ENCODE assay signal across 8 cellular contexts in genomic region chr4:26372525-26373172, GRCh38. TPM values are rescaled to one million over a fixed set of nuclear protein-coding genes. Genes with fewer than 3 reads are reported as not detected.
A peak's percentile ranks its signal among the peaks of the same experiment; 100 is the strongest.
DNase-seq lines count a peak whose midpoint lies in the region; ATAC-seq and TF ChIP-seq lines count a peak whose summit lies in the region.

No MANE protein-coding gene starts in this region.

- H3K27ac ChIP-seq in PC-3 (ENCODE audit: low read length) = peak overlapping the region; percentile 46
- H3K27ac ChIP-seq in transverse colon = no peak overlapping the region

- H3K4me2 ChIP-seq in PC-3 (ENCODE audit: low read length) = peak overlapping the region; percentile 44

- H3K9me2 ChIP-seq in PC-3 (replicated peaks; ENCODE audit: low read length) = no peaks in the 10 kb centered on the region

- TF ChIP-seq EP300 in transverse colon (IDR thresholded peaks at IDR 0.05; ENCODE audit: low read depth) = no peak

- POLR2A ChIA-PET in PC-3 (lab: Charles Lee; ENCODE audit: unreplicated experiment) = no interaction called here

- ATAC-seq in GM21367 (IDR thresholded peaks at IDR 0.05; ENCODE audit: unreplicated experiment) (peak; percentile 94), HG03575 (IDR thresholded peaks at IDR 0.05; ENCODE audit: extremely low read depth, insufficient number of reproducible peaks, low FRiP score, unreplicated experiment) (peak; percentile 85), PC-3 (peak; percentile 88), left lobe of liver (peak; percentile 93)

- peaks cover 42% of the 10 kb centered on the region for H3K4me1 ChIP-seq in PC-3 (ENCODE audit: insufficient read depth, low read length)
- H3K4me1 ChIP-seq in transverse colon = peaks cover 12 to 51% (median 19%) of the 10 kb centered on the region in 4 donors

- H3K4me3 ChIP-seq in PC-3 (ENCODE audit: low read length) (no peak overlapping the region), transverse colon (no peak overlapping the region)

- no peak overlapping the region for H3K4me3 Mint-ChIP-seq in activated naive CD4-positive, alpha-beta T cell treated with anti-CD3 and anti-CD28 coated beads, Interleukin-2, amount 10 ng/mL, durations not matched to agents 7 days and 5 days

- H2AFZ ChIP-seq in PC-3 (ENCODE audit: low read length) = no peak overlapping the region

- no peaks in the 10 kb centered on the region for H3F3A ChIP-seq in PC-3 (ENCODE audit: low read length, unreplicated experiment)

- H3K27me3 ChIP-seq in PC-3 (ENCODE audit: low read length) (no peaks in the 10 kb centered on the region), transverse colon (no peaks in the 10 kb centered on the region)

- no peaks in the 10 kb centered on the region; the same call in 1 of the 2 replicates for H3K36me3 ChIP-seq in PC-3 (ENCODE audit: low read depth, low read length)
- H3K36me3 ChIP-seq in transverse colon = no peaks in the 10 kb centered on the region

- in situ Hi-C loops in transverse colon (cut with MboI; ENCODE audit: low pct_ligation_motif_present in 1 of 4, low pct_unique_long_range_greater_than_20kb in 1 of 4, low sequenced_read_pairs in 3 of 4) = no loop called here

- 32 to 43% methylated on average over 2 to 5 of the region's 5 CpGs for WGBS in transverse colon (ENCODE audit: low coverage in 1 of 2), 2 donors

- peaks cover 32% of the 10 kb centered on the region for H3K4me1 Mint-ChIP-seq in activated naive CD4-positive, alpha-beta T cell treated with anti-CD3 and anti-CD28 coated beads, Interleukin-2, amount 10 ng/mL, durations not matched to agents 7 days and 5 days

- TF ChIP-seq POLR2A in transverse colon (IDR thresholded peaks at IDR 0.05) = no peak

- H3K9ac ChIP-seq in PC-3 (ENCODE audit: low read length) = no peak overlapping the region

- peaks cover 23% of the 10 kb centered on the region; the same call in 1 of the 2 replicates for H4K20me1 ChIP-seq in PC-3 (ENCODE audit: low read length)

- BruUV-seq in PC-3 (replicated peaks; lab: Mats Ljungman, UMichigan) = no TSS peak

- no peak overlapping the region for H3K27ac Mint-ChIP-seq in activated naive CD4-positive, alpha-beta T cell treated with anti-CD3 and anti-CD28 coated beads, Interleukin-2, amount 10 ng/mL, durations not matched to agents 7 days and 5 days

- peaks cover 97% of the 10 kb centered on the region for H3K79me2 ChIP-seq in PC-3 (ENCODE audit: low read length)

- peaks cover 4% of the 10 kb centered on the region for H3K27me3 Mint-ChIP-seq in activated naive CD4-positive, alpha-beta T cell treated with anti-CD3 and anti-CD28 coated beads, Interleukin-2, amount 10 ng/mL, durations not matched to agents 7 days and 5 days

- H3K9me3 ChIP-seq in PC-3 (ENCODE audit: low read length) (no peaks in the 10 kb centered on the region), transverse colon (no peaks in the 10 kb centered on the region)

- intact Hi-C loops in PC-3 (cut with micrococcal nuclease) = no loop called here
- intact Hi-C loops in transverse colon (cut with DNase I; ENCODE audit: low total_unique reads) = no loop called here

- TF ChIP-seq CTCF in PC-3 (conservative IDR thresholded peaks at IDR 0.05; ENCODE audit: low read depth, low read length) = no peak
- TF ChIP-seq CTCF in transverse colon (IDR thresholded peaks at IDR 0.05) = no peak

- CTCF ChIA-PET in PC-3 (lab: Charles Lee) = interaction anchor here (0.6 kb wide), 1 partner anchor 312 kb away, joined by 3 read pairs; no protein-coding TSS in a partner anchor
- CTCF ChIA-PET in activated naive CD4-positive, alpha-beta T cell treated with anti-CD3 and anti-CD28 coated beads, Interleukin-2, amount 10 ng/mL, durations not matched to agents 7 days and 5 days (lab: Charles Lee) = interaction anchor here (1.0 to 1.8 kb wide), 3 partner anchors 38 to 52 kb away, joined by 3 to 10 read pairs (median 5); no protein-coding TSS in a partner anchor

- no peaks in the 10 kb centered on the region for H3K9me3 Mint-ChIP-seq in activated naive CD4-positive, alpha-beta T cell treated with anti-CD3 and anti-CD28 coated beads, Interleukin-2, amount 10 ng/mL, durations not matched to agents 7 days and 5 days

- H3K36me3 Mint-ChIP-seq in activated naive CD4-positive, alpha-beta T cell treated with anti-CD3 and anti-CD28 coated beads, Interleukin-2, amount 10 ng/mL, durations not matched to agents 7 days and 5 days = peaks cover 22% of the 10 kb centered on the region

- DNase-seq in EL (peak; percentile 71), PC-3 (peak; percentile 62), left lobe of liver (ENCODE audit: low spot score) (no peak), superior temporal gyrus (ENCODE audit: extremely low spot score) (peak; percentile 74), transverse colon (no peak)
- peak; percentile 54 for DNase-seq in activated naive CD4-positive, alpha-beta T cell treated with anti-CD3 and anti-CD28 coated beads, Interleukin-2, amount 10 ng/mL, durations not matched to agents 7 days and 5 days

RNA-seq across cellular contexts. Expression of gene RBPJ, which starts 51.8 kb away (rescaled TPM):
- total RNA-seq in PC-3 (2014; rRNA removed) (31.5 and 39.1 TPM in 2 replicates), left lobe of liver (21.5 TPM), transverse colon (100 to 1,000 TPM in 1 of 4 donors, 10 to 100 TPM in 3; 15.1 to 104 (median 44.6) TPM)

Comparison
In these comparisons a context has a peak if more than half of its experiments do, and no peak if none do; other contexts are left out.
1. DNase-seq: peak in EL (single experiment), PC-3 (single experiment), activated naive CD4-positive, alpha-beta T cell treated with anti-CD3 and anti-CD28 coated beads, Interleukin-2, amount 10 ng/mL, durations not matched to agents 7 days and 5 days (single experiment) and superior temporal gyrus (single experiment); none in left lobe of liver (single experiment) and transverse colon (single experiment).
2. Peak in every context shown above with its lines, with median percentiles within 50 percentile points of each other: ATAC-seq.